In genomic region chr1:236794585-236795034, GRCh38 we compare ENCODE assay signal across 8 cellular contexts. TPM values are rescaled to one million over a fixed set of nuclear protein-coding genes. Genes with fewer than 3 reads are reported as not detected.
A peak's percentile ranks its signal among the peaks of the same experiment; 100 is the strongest.
DNase-seq lines count a peak whose midpoint lies in the region; ATAC-seq and TF ChIP-seq lines count a peak whose summit lies in the region.

No MANE protein-coding gene starts in this region.

- no peaks in the 10 kb centered on the region for H3K36me3 Mint-ChIP-seq in activated naive CD4-positive, alpha-beta T cell treated with anti-CD3 and anti-CD28 coated beads for 36 hours (ENCODE audit: low read depth)

- peak overlapping the region; percentile 86 for H3K27ac Mint-ChIP-seq in activated naive CD4-positive, alpha-beta T cell treated with anti-CD3 and anti-CD28 coated beads for 36 hours

- CTCF ChIA-PET in activated naive CD4-positive, alpha-beta T cell treated with anti-CD3 and anti-CD28 coated beads for 36 hours (lab: Charles Lee), result interaction anchor here (1.4 to 1.9 kb wide), 2 partner anchors 35 to 75 kb away, joined by 7 to 12 read pairs; no protein-coding TSS in a partner anchor

- no peak for DNase-seq in activated naive CD4-positive, alpha-beta T cell treated with anti-CD3 and anti-CD28 coated beads for 36 hours
- DNase-seq in activated naive CD4-positive, alpha-beta T cell treated with Interleukin-2 at 50 U/mL for 16 hours, result no peak
- DNase-seq in ascending aorta (ENCODE audit: low spot score in 2 of 2) (no peak), right lobe of liver (no peak), transverse colon (no peak), EL (no peak), DMS153 treated with DMSO at 0.1 percent for 48 hours (lab: John Stamatoyannopoulos, UW; ENCODE audit: unreplicated experiment) (no peak), AG20443 (ENCODE audit: low spot score) (no peak)

- H3K4me3 ChIP-seq in ascending aorta, result peak overlapping the region; percentile 89 to 96
- H3K4me3 ChIP-seq in right lobe of liver, result peak overlapping the region; percentile 81 to 85 (median 83)
- peak overlapping the region; percentile 1 to 86 (median 64) for H3K4me3 ChIP-seq in transverse colon

- no peak for ATAC-seq in right lobe of liver

- intact Hi-C loops in activated naive CD4-positive, alpha-beta T cell treated with anti-CD3 and anti-CD28 coated beads for 36 hours (cut with micrococcal nuclease), result loop anchor here (1.0 to 10.0 kb wide), 10 partner anchors 35 to 1630 kb away; partner anchors contain the start of genes ACTN2, B3GALNT2, HEATR1 and LYST
- intact Hi-C loops in ascending aorta (cut with DNase I) (loop anchor here (1.0 to 5.0 kb wide), 4 partner anchors 190 to 1292 kb away; partner anchors contain the start of genes B3GALNT2, ERO1B and HEATR1), right lobe of liver (cut with DNase I) (no loop called here), transverse colon (cut with DNase I; ENCODE audit: low total_unique reads) (no loop called here)

- no peaks in the 10 kb centered on the region for H3K9me3 ChIP-seq in ascending aorta
- no peaks in the 10 kb centered on the region for H3K9me3 ChIP-seq in right lobe of liver
- no peaks in the 10 kb centered on the region for H3K9me3 ChIP-seq in transverse colon

- H3K4me1 ChIP-seq in ascending aorta (peaks cover 0 to 25% of the 10 kb centered on the region in 2 donors), right lobe of liver (peaks cover 0 to 13% (median 0%) of the 10 kb centered on the region in 4 donors), transverse colon (peaks cover 6 to 24% (median 22%) of the 10 kb centered on the region in 4 donors)

- H3K27me3 ChIP-seq in ascending aorta (no peaks in the 10 kb centered on the region), right lobe of liver (no peaks in the 10 kb centered on the region), transverse colon (no peaks in the 10 kb centered on the region)

- H3K27ac ChIP-seq in ascending aorta (peak overlapping the region; percentile 63 to 92), right lobe of liver (peak overlapping the region in 2 of 3 donors; percentile 18 to 39), transverse colon (peak overlapping the region; percentile 85 to 94 (median 90))

- H3K36me3 ChIP-seq in ascending aorta, result no peaks in the 10 kb centered on the region
- no peaks in the 10 kb centered on the region for H3K36me3 ChIP-seq in right lobe of liver
- H3K36me3 ChIP-seq in transverse colon, result no peaks in the 10 kb centered on the region

- 5% methylated on average over 11 of the region's 11 CpGs for WGBS in right lobe of liver (ENCODE audit: insufficient coverage, low coverage, low lambda C conversion rate, missing lambda C conversion rate)
- 9 to 27% methylated on average over 3 to 11 of the region's 11 CpGs for WGBS in transverse colon (ENCODE audit: low coverage in 1 of 2), 2 donors

- H3K4me3 Mint-ChIP-seq in activated naive CD4-positive, alpha-beta T cell treated with anti-CD3 and anti-CD28 coated beads for 36 hours, result peak overlapping the region; percentile 80

- H3K27me3 Mint-ChIP-seq in activated naive CD4-positive, alpha-beta T cell treated with anti-CD3 and anti-CD28 coated beads for 36 hours (ENCODE audit: low read depth), result no peaks in the 10 kb centered on the region

- no peak for TF ChIP-seq CTCF in ascending aorta (IDR thresholded peaks at IDR 0.05)
- TF ChIP-seq CTCF in right lobe of liver (IDR thresholded peaks at IDR 0.05), result no peak
- TF ChIP-seq CTCF in transverse colon (IDR thresholded peaks at IDR 0.05), result no peak

- H3K9me3 Mint-ChIP-seq in activated naive CD4-positive, alpha-beta T cell treated with anti-CD3 and anti-CD28 coated beads for 36 hours, result no peaks in the 10 kb centered on the region

- no peak for TF ChIP-seq POLR2A in right lobe of liver (IDR thresholded peaks at IDR 0.05)
- no peak for TF ChIP-seq POLR2A in transverse colon (IDR thresholded peaks at IDR 0.05)

- H3K4me1 Mint-ChIP-seq in activated naive CD4-positive, alpha-beta T cell treated with anti-CD3 and anti-CD28 coated beads for 36 hours (ENCODE audit: low read depth), result peaks cover 21% of the 10 kb centered on the region

- no peak for TF ChIP-seq EP300 in transverse colon (IDR thresholded peaks at IDR 0.05; ENCODE audit: low read depth)

- in situ Hi-C loops in transverse colon (cut with MboI; ENCODE audit: low pct_ligation_motif_present in 1 of 4, low pct_unique_long_range_greater_than_20kb in 1 of 4, low sequenced_read_pairs in 3 of 4), result loop anchor here in 1 of 4 donors (10.0 kb wide), 1 partner anchor 190 kb away; the partner anchor contains the start of gene HEATR1

RNA-seq across cellular contexts. Expression of gene MTR, which starts 0.5 kb away (rescaled TPM):
- total RNA-seq in activated naive CD4-positive, alpha-beta T cell treated with anti-CD3 and anti-CD28 coated beads for 36 hours, result 10 to 100 TPM; 55.3 to 57.6 TPM
- total RNA-seq in ascending aorta (36.1 TPM), right lobe of liver (10 to 100 TPM in 3 of 6 experiments, 1 to 10 TPM in 3; 9.4 to 15.4 (median 11.8) TPM), transverse colon (10 to 100 TPM; 10.1 to 18.4 (median 12.6) TPM)

Comparison
In these comparisons a context has a peak if more than half of its experiments do, and no peak if none do; other contexts are left out.
1. H3K27ac ChIP-seq: peak in every context shown above with its lines; median percentile 90 in transverse colon; 78 in ascending aorta; 28 in right lobe of liver.
2. intact Hi-C loops: an anchor here in activated naive CD4-positive, alpha-beta T cell treated with anti-CD3 and anti-CD28 coated beads for 36 hours (1.0 to 10.0 kb wide) and ascending aorta (1.0 to 5.0 kb wide); none called in right lobe of liver and transverse colon.